ENCODE assay signal across 18 cellular contexts in genomic region chr7:32051128-32051527, GRCh38. TPM values are rescaled to one million over a fixed set of nuclear protein-coding genes. Genes with fewer than 3 reads are reported as not detected.
DNase-seq lines count a peak whose midpoint lies in the region; ATAC-seq and TF ChIP-seq lines count a peak whose summit lies in the region.
"Had no signal": no experiment of that assay in that cellular context is flagged by ENCODE, and none has a peak within 500 bp of the region (broad histone marks: within the 10 kb centered on the region; RNA-seq: fewer than 3 reads in every experiment).

No MANE protein-coding gene starts in this region.

- no peak for TF ChIP-seq CTCF in HEK293 (tag by site-specific recombination; IDR thresholded peaks at IDR 0.05)
- TF ChIP-seq CTCF in brain (conservative IDR thresholded peaks at IDR 0.05): no peak

- H3K9me3 ChIP-seq in HEK293 (ENCODE audit: control insufficient read depth, insufficient read depth, low read depth, low read length): no peaks in the 10 kb centered on the region
- H3K9me3 ChIP-seq in effector memory CD4-positive, alpha-beta T cell (ENCODE audit: control insufficient read depth, low read length): no peaks in the 10 kb centered on the region

- H3K4me1 Mint-ChIP-seq in brain: peaks cover 22% of the 10 kb centered on the region
- H3K4me1 Mint-ChIP-seq: CD4-positive, CD25-positive, alpha-beta regulatory T cell had no signal

- no peaks in the 10 kb centered on the region; the same call in 1 of the 2 replicates for H3K4me1 ChIP-seq in HEK293 (ENCODE audit: control insufficient read depth, insufficient read depth, low read length)
- no peaks in the 10 kb centered on the region for H3K4me1 ChIP-seq in effector memory CD4-positive, alpha-beta T cell (ENCODE audit: control insufficient read depth, insufficient read depth, low read length, poor library complexity, severe bottlenecking)

- POLR2A ChIA-PET in HEK293 (lab: Yijun Ruan, JAX): no interaction called here

- no peaks in the 10 kb centered on the region for H3K9me3 Mint-ChIP-seq in brain

- DNase-seq in left kidney (ENCODE audit: low read depth, low spot score): peak; percentile 65
- DNase-seq in superior temporal gyrus (ENCODE audit: extremely low spot score): peak; percentile 83
- no peak for DNase-seq in effector memory CD4-positive, alpha-beta T cell
- DNase-seq: AML-193; CD4-positive, CD25-positive, alpha-beta regulatory T cell; DND-41; GF-D8; HCEC 1CT; KG1; NCI-H1092 treated with DMSO at 0.1 percent for 48 hours; NCI-H446; NCI-H774; SHP77 had no signal

- H3K4me3 ChIP-seq in HEK293 (ENCODE audit: low read depth, low read length): no peak overlapping the region
- H3K4me3 ChIP-seq in effector memory CD4-positive, alpha-beta T cell (ENCODE audit: insufficient read depth, low read depth, low read length, poor library complexity, severe bottlenecking): no peak overlapping the region

- no peak for ATAC-seq in HG03095 (IDR thresholded peaks at IDR 0.05; ENCODE audit: unreplicated experiment)
- no peak for ATAC-seq in GM18907 (IDR thresholded peaks at IDR 0.05; ENCODE audit: unreplicated experiment)
- ATAC-seq: Panc1 had no signal

- no peaks in the 10 kb centered on the region for H3K36me3 Mint-ChIP-seq in brain
- H3K36me3 Mint-ChIP-seq: CD4-positive, CD25-positive, alpha-beta regulatory T cell had no signal

- H3K36me3 ChIP-seq in HEK293 (ENCODE audit: control insufficient read depth in 2 of 2, insufficient read depth in 1 of 2, low read length in 2 of 2): no peaks in the 10 kb centered on the region
- H3K36me3 ChIP-seq in effector memory CD4-positive, alpha-beta T cell (ENCODE audit: control insufficient read depth, insufficient read depth, low read length): no peaks in the 10 kb centered on the region

- H3K27me3 ChIP-seq in effector memory CD4-positive, alpha-beta T cell (replicated peaks; ENCODE audit: control insufficient read depth, insufficient read depth, low read length, poor library complexity, severe bottlenecking): no peaks in the 10 kb centered on the region

- H3K4me3 Mint-ChIP-seq in brain: peak overlapping the region in 2 of 5 experiments; percentile 15 to 22
- H3K4me3 Mint-ChIP-seq: CD4-positive, CD25-positive, alpha-beta regulatory T cell had no signal

- CTCF ChIA-PET in HEK293 (lab: Yijun Ruan, JAX): interaction anchor here (1.8 kb wide), 1 partner anchor 11 kb away, joined by 5 read pairs; no protein-coding TSS in a partner anchor

- H3K27ac Mint-ChIP-seq in brain: peak overlapping the region in 3 of 5 experiments; percentile 28 to 89 (median 74)
- H3K27ac Mint-ChIP-seq: CD4-positive, CD25-positive, alpha-beta regulatory T cell had no signal

- no peak overlapping the region for H3K27ac ChIP-seq in HEK293 (ENCODE audit: extremely low read depth, low read depth, low read length)
- no peak overlapping the region for H3K27ac ChIP-seq in effector memory CD4-positive, alpha-beta T cell (ENCODE audit: insufficient read depth, low read length, poor library complexity, severe bottlenecking)

- peaks cover 3% of the 10 kb centered on the region for H3K27me3 Mint-ChIP-seq in brain
- H3K27me3 Mint-ChIP-seq: CD4-positive, CD25-positive, alpha-beta regulatory T cell had no signal

TF ChIP-seq in HEK293, 187 proteins besides CTCF, POLR2A, EP300 and RAD21:
- TF ChIP-seq IKZF3 (tag by site-specific recombination; IDR thresholded peaks at IDR 0.05) (no peak), GLIS1 (tag by site-specific recombination; IDR thresholded peaks at IDR 0.05) (no peak), ZNF610 (tag by site-specific recombination; IDR thresholded peaks at IDR 0.05; ENCODE audit: borderline replicate concordance) (no peak), ATF2 (tag by site-specific recombination; IDR thresholded peaks at IDR 0.05; ENCODE audit: low read depth) (no peak), TRIM28 (IDR thresholded peaks at IDR 0.05; ENCODE audit: borderline replicate concordance, low read length) (peak; percentile 86)

RNA-seq across cellular contexts. Expression of gene PDE1C, which starts 19.1 kb away (rescaled TPM):
- polyA plus RNA-seq in brain (ENCODE audit: insufficient read depth, low read depth, low replicate concordance): 7.2 TPM
- polyA plus RNA-seq: CD4-positive, CD25-positive, alpha-beta regulatory T cell had no signal

Comparison
In these comparisons a context has a peak if more than half of its experiments do, and no peak if none do; other contexts are left out.
1. DNase-seq: peak in left kidney (single experiment) and superior temporal gyrus (single experiment); none in effector memory CD4-positive, alpha-beta T cell (0 of 3).